Comparison of ENCODE assay signal across 25 cellular contexts in the genomic region with DNA sequence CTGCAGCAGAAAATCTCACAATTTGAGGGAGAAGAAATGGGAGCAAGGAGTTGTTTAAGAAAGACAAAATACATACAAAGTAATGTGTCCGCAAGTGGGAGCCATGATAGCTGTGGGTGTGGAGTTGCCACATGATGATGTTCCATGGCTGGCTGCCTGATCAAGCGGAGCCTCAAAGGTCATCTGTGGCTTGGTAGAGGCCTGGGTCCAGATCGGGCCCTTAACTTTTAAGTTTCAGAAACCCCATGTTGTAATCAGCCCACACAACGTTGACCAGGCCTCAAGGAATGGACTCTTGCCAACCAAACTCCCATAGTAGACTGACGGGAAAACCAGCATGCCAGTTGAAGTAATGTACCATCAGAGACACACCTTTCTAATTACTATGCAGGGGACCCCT.
A peak's percentile ranks its signal among the peaks of the same experiment; 100 is the strongest.
DNase-seq lines count a peak whose midpoint lies in the region; ATAC-seq and TF ChIP-seq lines count a peak whose summit lies in the region.
"Had no signal": no experiment of that assay in that cellular context is flagged by ENCODE, and none has a peak within 500 bp of the region (broad histone marks: within the 10 kb centered on the region; RNA-seq: fewer than 3 reads in every experiment).

No MANE protein-coding gene starts in this region.

- DNase-seq in left ventricle myocardium inferior (no peak), heart right ventricle (no peak), amniotic epithelial cell (ENCODE audit: low read depth) (peak; percentile 35), memory B cell (ENCODE audit: low spot score in 2 of 2) (no peak), uterus (peak in 1 of 2 donors; percentile 15), DMS53 (lab: John Stamatoyannopoulos, UW) (no peak), spleen (no peak), COR-L47 (lab: John Stamatoyannopoulos, UW) (no peak)
- DNase-seq: 8988T; ACHN; BE2C; Calu3; CD8-positive, alpha-beta memory T cell; DND-41; MG63; NCI-H2029 treated with DMSO at 0.1 percent for 48 hours; NCI-H446 treated with DMSO at 0.1 percent for 48 hours; NCI-H526; NCI-H82; SHP77 treated with DMSO at 0.1 percent for 48 hours had no signal

- H3K4me3 ChIP-seq in left ventricle myocardium inferior (no peak overlapping the region), heart right ventricle (no peak overlapping the region), uterus (no peak overlapping the region), spleen (no peak overlapping the region)
- H3K4me3 ChIP-seq: K562, MG63, SK-N-MC had no signal

- H3K27ac ChIP-seq in left ventricle myocardium inferior (replicated peaks), result peak overlapping the region; percentile 89
- H3K27ac ChIP-seq in heart right ventricle, result no peak overlapping the region
- peak overlapping the region; percentile 40 to 69 for H3K27ac ChIP-seq in uterus
- no peak overlapping the region for H3K27ac ChIP-seq in spleen
- H3K27ac ChIP-seq: RWPE1, SK-N-MC had no signal

- no peaks in the 10 kb centered on the region for H3K36me3 Mint-ChIP-seq in memory B cell
- H3K36me3 Mint-ChIP-seq: CD14-positive monocyte; CD8-positive, alpha-beta memory T cell had no signal

- H3K4me1 ChIP-seq in left ventricle myocardium inferior (peaks cover 72% of the 10 kb centered on the region), heart right ventricle (peaks cover 20 to 74% (median 59%) of the 10 kb centered on the region in 9 donors), uterus (peaks cover 14 to 17% of the 10 kb centered on the region in 2 donors), spleen (peaks cover 0 to 56% (median 29%) of the 10 kb centered on the region in 6 donors)
- H3K4me1 ChIP-seq: BE2C had no signal

- WGBS in heart right ventricle, 2 donors, result 60 to 68% methylated on average over 5 of the region's 5 CpGs
- WGBS in spleen, 5 donors, result 63 to 75% (median 71%) methylated on average over 5 of the region's 5 CpGs

- no peak for TF ChIP-seq POLR2A in uterus (IDR thresholded peaks at IDR 0.05)
- TF ChIP-seq POLR2A in spleen (IDR thresholded peaks at IDR 0.05), result no peak

- H3K4me3 Mint-ChIP-seq in memory B cell, result no peak overlapping the region
- H3K4me3 Mint-ChIP-seq: CD14-positive monocyte; CD8-positive, alpha-beta memory T cell had no signal

- intact Hi-C loops in left ventricle myocardium inferior (cut with micrococcal nuclease) (no loop called here), heart right ventricle (cut with DNase I) (loop anchor here in 3 of 10 donors (5.0 to 10.0 kb wide), 3 partner anchors 61 to 68 kb away; partner anchors contain the start of gene ANGPTL1 (in 2 of the 3)), uterus (cut with DNase I; ENCODE audit: low total_unique reads) (no loop called here), spleen (cut with DNase I; ENCODE audit: low total_unique reads) (no loop called here)

- H3K9me3 ChIP-seq in left ventricle myocardium inferior (replicated peaks) (no peaks in the 10 kb centered on the region), heart right ventricle (no peaks in the 10 kb centered on the region), uterus (no peaks in the 10 kb centered on the region), spleen (no peaks in the 10 kb centered on the region)
- H3K9me3 ChIP-seq: BE2C, MG63 had no signal

- TF ChIP-seq CTCF in left ventricle myocardium inferior (IDR thresholded peaks at IDR 0.05; ENCODE audit: borderline replicate concordance), result no peak
- TF ChIP-seq CTCF in heart right ventricle (IDR thresholded peaks at IDR 0.05), result no peak
- no peak for TF ChIP-seq CTCF in uterus (IDR thresholded peaks at IDR 0.05)
- TF ChIP-seq CTCF in spleen (IDR thresholded peaks at IDR 0.05 in 8 of 11, conservative IDR thresholded peaks at IDR 0.05 in 3 of 11), result no peak

- H3K4me1 Mint-ChIP-seq in memory B cell, result peaks cover 31% of the 10 kb centered on the region
- H3K4me1 Mint-ChIP-seq: CD8-positive, alpha-beta memory T cell had no signal

- H3K36me3 ChIP-seq in left ventricle myocardium inferior (no peaks in the 10 kb centered on the region), heart right ventricle (no peaks in the 10 kb centered on the region), uterus (no peaks in the 10 kb centered on the region), spleen (no peaks in the 10 kb centered on the region)
- H3K36me3 ChIP-seq: BE2C had no signal

- H3K9me3 Mint-ChIP-seq in memory B cell, result no peaks in the 10 kb centered on the region
- H3K9me3 Mint-ChIP-seq: CD8-positive, alpha-beta memory T cell had no signal

- no peak for ATAC-seq in heart right ventricle
- no peak for ATAC-seq in memory B cell (ENCODE audit: low read depth)
- ATAC-seq: HepG2, K562 had no signal

- peaks cover 1% of the 10 kb centered on the region for H3K27me3 Mint-ChIP-seq in memory B cell

- H3K27ac Mint-ChIP-seq in memory B cell, result peak overlapping the region; percentile 60
- H3K27ac Mint-ChIP-seq: CD8-positive, alpha-beta memory T cell had no signal

- no peaks in the 10 kb centered on the region for H3K27me3 ChIP-seq in left ventricle myocardium inferior (ENCODE audit: low read depth)
- no peaks in the 10 kb centered on the region for H3K27me3 ChIP-seq in heart right ventricle
- H3K27me3 ChIP-seq in uterus, result no peaks in the 10 kb centered on the region
- no peaks in the 10 kb centered on the region for H3K27me3 ChIP-seq in spleen (replicated peaks in 1 of 7)
- H3K27me3 ChIP-seq: BE2C, MG63 had no signal

Comparison
In these comparisons a context has a peak if more than half of its experiments do, and no peak if none do; other contexts are left out.
1. H3K27ac ChIP-seq: peak in left ventricle myocardium inferior (single experiment) and uterus (2 of 2); none in heart right ventricle (0 of 10) and spleen (0 of 8).